ENCODE assay signal across 17 cellular contexts in genomic region chr6:64969139-64969538, GRCh38.
DNase-seq lines count a peak whose midpoint lies in the region; ATAC-seq and TF ChIP-seq lines count a peak whose summit lies in the region.
"Had no signal": no experiment of that assay in that cellular context is flagged by ENCODE, and none has a peak within 500 bp of the region (broad histone marks: within the 10 kb centered on the region; RNA-seq: fewer than 3 reads in every experiment).

No MANE protein-coding gene starts in this region.

- no peaks in the 10 kb centered on the region for H3K27me3 ChIP-seq in GM23338 (ENCODE audit: insufficient read depth)
- H3K27me3 ChIP-seq in endodermal cell (ENCODE audit: control insufficient read depth, insufficient read depth, low read length, poor library complexity, severe bottlenecking) = no peaks in the 10 kb centered on the region
- no peaks in the 10 kb centered on the region for H3K27me3 ChIP-seq in neural progenitor cell
- H3K27me3 ChIP-seq: BLaER1 treated with 17β-estradiol and CSF1 and Interleukin-3, amounts not matched to agents 10 nM and 100 nM had no signal

- ATAC-seq in GM23338 = no peak
- ATAC-seq: A549; CD8-positive, alpha-beta T cell had no signal

- H3K4me1 ChIP-seq in GM23338 (ENCODE audit: insufficient read depth) (no peaks in the 10 kb centered on the region), endodermal cell (ENCODE audit: control insufficient read depth, insufficient read depth, low read length) (peaks cover 25% of the 10 kb centered on the region), neural progenitor cell (peaks cover 9% of the 10 kb centered on the region)
- H3K4me1 ChIP-seq: A549; BLaER1 treated with 17β-estradiol and CSF1 and Interleukin-3, amounts not matched to agents 10 nM and 100 nM; Caco-2 had no signal

- H3K9me3 ChIP-seq in endodermal cell (ENCODE audit: control insufficient read depth, low read length) = no peaks in the 10 kb centered on the region
- no peaks in the 10 kb centered on the region for H3K9me3 ChIP-seq in neural progenitor cell (ENCODE audit: low read depth)
- H3K9me3 ChIP-seq: A549; BLaER1 treated with 17β-estradiol and CSF1 and Interleukin-3, amounts not matched to agents 10 nM and 100 nM; Caco-2 had no signal

- H3K4me3 ChIP-seq in GM23338 (no peak overlapping the region), endodermal cell (ENCODE audit: low read length) (no peak overlapping the region), neural progenitor cell (no peak overlapping the region)
- H3K4me3 ChIP-seq: A549; BLaER1 treated with 17β-estradiol and CSF1 and Interleukin-3, amounts not matched to agents 10 nM and 100 nM had no signal

- WGBS in endodermal cell (ENCODE audit: insufficient coverage in 1 of 2, insufficient read length in 1 of 2), 2 experiments = 53 to 80% methylated on average over 1 of the region's 1 CpG

- H3K9me2 ChIP-seq in GM23338 (ENCODE audit: insufficient read depth) = no peaks in the 10 kb centered on the region

- H3K9ac ChIP-seq in endodermal cell (ENCODE audit: extremely low read depth, low read length, poor library complexity, severe bottlenecking) (no peak overlapping the region), neural progenitor cell (no peak overlapping the region)
- H3K9ac ChIP-seq: BLaER1 treated with 17β-estradiol and CSF1 and Interleukin-3, amounts not matched to agents 10 nM and 100 nM had no signal

- no peak overlapping the region for H3K27ac ChIP-seq in GM23338 (ENCODE audit: low read depth)
- H3K27ac ChIP-seq in endodermal cell (ENCODE audit: low read depth, low read length) = no peak overlapping the region
- no peak overlapping the region for H3K27ac ChIP-seq in neural progenitor cell
- H3K27ac ChIP-seq: 22Rv1; A549; BLaER1 treated with 17β-estradiol and CSF1 and Interleukin-3, amounts not matched to agents 10 nM and 100 nM; C4-2B had no signal

- no peak for DNase-seq in GM23338 (ENCODE audit: low spot score)
- peak; percentile 52 for DNase-seq in endodermal cell
- no peak for DNase-seq in neural progenitor cell (ENCODE audit: low spot score)
- DNase-seq in activated CD8-positive, alpha-beta memory T cell treated with anti-CD3 and anti-CD28 coated beads, Interleukin-2, amount 50 U/mL, for 48 hours = no peak
- no peak for DNase-seq in activated naive CD4-positive, alpha-beta T cell (lab: John Stamatoyannopoulos, UW)
- DNase-seq: AML-193; Caco-2; Calu3; CD4-positive, alpha-beta T cell; CD8-positive, alpha-beta T cell; DMS79 treated with DMSO at 0.1 percent for 48 hours; GF-D8 had no signal

- H4K20me1 ChIP-seq in GM23338 (replicated peaks; ENCODE audit: insufficient read depth) (no peaks in the 10 kb centered on the region), neural progenitor cell (ENCODE audit: low read depth) (no peaks in the 10 kb centered on the region)
- H4K20me1 ChIP-seq: BLaER1 treated with 17β-estradiol and CSF1 and Interleukin-3, amounts not matched to agents 10 nM and 100 nM had no signal

- H3K27me3 Mint-ChIP-seq in GM23338 (ENCODE audit: insufficient read depth, low read depth, poor library complexity) (no peaks in the 10 kb centered on the region), endodermal cell (ENCODE audit: insufficient read depth) (no peaks in the 10 kb centered on the region), neural progenitor cell (ENCODE audit: insufficient read depth, low read depth) (peaks cover 2% of the 10 kb centered on the region)
- H3K27me3 Mint-ChIP-seq: B cell; CD4-positive, alpha-beta T cell had no signal

- H3K36me3 Mint-ChIP-seq in GM23338 (ENCODE audit: low read depth) (no peaks in the 10 kb centered on the region), endodermal cell (ENCODE audit: low read depth) (no peaks in the 10 kb centered on the region), neural progenitor cell (no peaks in the 10 kb centered on the region)
- H3K36me3 Mint-ChIP-seq: CD8-positive, alpha-beta T cell had no signal

- no peak overlapping the region for H3K4me2 ChIP-seq in GM23338
- H3K4me2 ChIP-seq in neural progenitor cell = peak overlapping the region; percentile 17
- H3K4me2 ChIP-seq: A549; BLaER1 treated with 17β-estradiol and CSF1 and Interleukin-3, amounts not matched to agents 10 nM and 100 nM had no signal

- TF ChIP-seq CTCF in GM23338 (conservative IDR thresholded peaks at IDR 0.05; ENCODE audit: low read depth in 2 of 2) = no peak
- TF ChIP-seq CTCF in endodermal cell (conservative IDR thresholded peaks at IDR 0.05) = no peak
- TF ChIP-seq CTCF in neural progenitor cell (IDR thresholded peaks at IDR 0.05) = no peak

- H3K9me3 Mint-ChIP-seq in GM23338 (no peaks in the 10 kb centered on the region; the same call in 2 of the 3 replicates), endodermal cell (no peaks in the 10 kb centered on the region), neural progenitor cell (no peaks in the 10 kb centered on the region)

- H3K36me3 ChIP-seq in GM23338 (ENCODE audit: insufficient read depth) (no peaks in the 10 kb centered on the region), endodermal cell (ENCODE audit: control insufficient read depth, insufficient read depth, low read length) (no peaks in the 10 kb centered on the region), neural progenitor cell (no peaks in the 10 kb centered on the region)
- H3K36me3 ChIP-seq: BLaER1 treated with 17β-estradiol and CSF1 and Interleukin-3, amounts not matched to agents 10 nM and 100 nM had no signal

- no peaks in the 10 kb centered on the region for H3K79me2 ChIP-seq in GM23338 (replicated peaks; ENCODE audit: insufficient read depth)
- H3K79me2 ChIP-seq in neural progenitor cell (ENCODE audit: low read depth) = no peaks in the 10 kb centered on the region

- H3K4me3 Mint-ChIP-seq in GM23338 (no peak overlapping the region), endodermal cell (no peak overlapping the region), neural progenitor cell (no peak overlapping the region)
- H3K4me3 Mint-ChIP-seq: B cell; CD4-positive, alpha-beta T cell; CD8-positive, alpha-beta T cell had no signal

- 0 out of 2 replicates have a peak overlapping the region, but pooled peaks have one; percentile 1 for H3K27ac Mint-ChIP-seq in GM23338
- peak overlapping the region; percentile 7 for H3K27ac Mint-ChIP-seq in endodermal cell
- no peak overlapping the region for H3K27ac Mint-ChIP-seq in neural progenitor cell
- H3K27ac Mint-ChIP-seq: B cell; CD4-positive, alpha-beta T cell; CD8-positive, alpha-beta T cell had no signal

- H2AFZ ChIP-seq in GM23338 = no peak overlapping the region
- H2AFZ ChIP-seq in neural progenitor cell (replicated peaks) = peak overlapping the region; percentile 1

- H3F3A ChIP-seq in GM23338 (replicated peaks; ENCODE audit: low read depth) (no peaks in the 10 kb centered on the region), neural progenitor cell (ENCODE audit: low read depth) (peaks cover 3% of the 10 kb centered on the region)

- H3K4me1 Mint-ChIP-seq in GM23338 (peaks cover 8% of the 10 kb centered on the region; the same call in 2 of the 3 replicates), endodermal cell (peaks cover 28% of the 10 kb centered on the region), neural progenitor cell (peaks cover 4% of the 10 kb centered on the region)
- H3K4me1 Mint-ChIP-seq: B cell had no signal

TF ChIP-seq in GM23338, 12 proteins besides CTCF, POLR2A, EP300 and RAD21 (continues in another document):
- TF ChIP-seq, protein P1, sequence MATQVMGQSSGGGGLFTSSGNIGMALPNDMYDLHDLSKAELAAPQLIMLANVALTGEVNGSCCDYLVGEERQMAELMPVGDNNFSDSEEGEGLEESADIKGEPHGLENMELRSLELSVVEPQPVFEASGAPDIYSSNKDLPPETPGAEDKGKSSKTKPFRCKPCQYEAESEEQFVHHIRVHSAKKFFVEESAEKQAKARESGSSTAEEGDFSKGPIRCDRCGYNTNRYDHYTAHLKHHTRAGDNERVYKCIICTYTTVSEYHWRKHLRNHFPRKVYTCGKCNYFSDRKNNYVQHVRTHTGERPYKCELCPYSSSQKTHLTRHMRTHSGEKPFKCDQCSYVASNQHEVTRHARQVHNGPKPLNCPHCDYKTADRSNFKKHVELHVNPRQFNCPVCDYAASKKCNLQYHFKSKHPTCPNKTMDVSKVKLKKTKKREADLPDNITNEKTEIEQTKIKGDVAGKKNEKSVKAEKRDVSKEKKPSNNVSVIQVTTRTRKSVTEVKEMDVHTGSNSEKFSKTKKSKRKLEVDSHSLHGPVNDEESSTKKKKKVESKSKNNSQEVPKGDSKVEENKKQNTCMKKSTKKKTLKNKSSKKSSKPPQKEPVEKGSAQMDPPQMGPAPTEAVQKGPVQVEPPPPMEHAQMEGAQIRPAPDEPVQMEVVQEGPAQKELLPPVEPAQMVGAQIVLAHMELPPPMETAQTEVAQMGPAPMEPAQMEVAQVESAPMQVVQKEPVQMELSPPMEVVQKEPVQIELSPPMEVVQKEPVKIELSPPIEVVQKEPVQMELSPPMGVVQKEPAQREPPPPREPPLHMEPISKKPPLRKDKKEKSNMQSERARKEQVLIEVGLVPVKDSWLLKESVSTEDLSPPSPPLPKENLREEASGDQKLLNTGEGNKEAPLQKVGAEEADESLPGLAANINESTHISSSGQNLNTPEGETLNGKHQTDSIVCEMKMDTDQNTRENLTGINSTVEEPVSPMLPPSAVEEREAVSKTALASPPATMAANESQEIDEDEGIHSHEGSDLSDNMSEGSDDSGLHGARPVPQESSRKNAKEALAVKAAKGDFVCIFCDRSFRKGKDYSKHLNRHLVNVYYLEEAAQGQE (IDR thresholded peaks at IDR 0.05; ENCODE audit: unreplicated experiment) = no peak
- no peak for TF ChIP-seq CREB1 (CRISPR knock-in tag; IDR thresholded peaks at IDR 0.05; ENCODE audit: low read depth)
